Comparison of ENCODE assay signal across 8 cellular contexts in genomic region chr22:44684506-44685383, GRCh38. TPM values are rescaled to one million over a fixed set of nuclear protein-coding genes. Genes with fewer than 3 reads are reported as not detected.
A peak's percentile ranks its signal among the peaks of the same experiment; 100 is the strongest.
DNase-seq lines count a peak whose midpoint lies in the region; ATAC-seq and TF ChIP-seq lines count a peak whose summit lies in the region.

No MANE protein-coding gene starts in this region.

- DNase-seq in GF-D8 (lab: John Stamatoyannopoulos, UW) (peak; percentile 59), HCT116 (ENCODE audit: low read depth, low spot score) (peak; percentile 83), NCI-H1436 (lab: John Stamatoyannopoulos, UW) (peak; percentile 85), T-helper 2 cell (peak; percentile 57 to 87 (median 78)), amygdala (lab: John Stamatoyannopoulos, UW) (peak in 38 of 56 donors; percentile 4 to 72 (median 34)), right cardiac atrium (peak; percentile 86 to 91 (median 91)), gastrocnemius medialis (peak; percentile 44 to 64)

- H3K4me1 ChIP-seq in HCT116 (ENCODE audit: control insufficient read depth in 1 of 2, insufficient read depth in 2 of 2, low read length in 2 of 2) (peaks cover 27 to 32% of the 10 kb centered on the region in 2 experiments), right cardiac atrium (ENCODE audit: control insufficient read depth, insufficient read depth, low read length) (peaks cover 2% of the 10 kb centered on the region), gastrocnemius medialis (peaks cover 4 to 9% of the 10 kb centered on the region in 2 donors)

- H3K4me3 ChIP-seq in HCT116 (replicated peaks in 1 of 2; ENCODE audit: low read depth in 1 of 2, low read length in 2 of 2) (peak overlapping the region; percentile 22 to 31), right cardiac atrium (ENCODE audit: low read length) (no peak overlapping the region), gastrocnemius medialis (no peak overlapping the region)

- BruUV-seq in HCT116 (replicated peaks; lab: Mats Ljungman, UMichigan) = no TSS peak

- no peaks in the 10 kb centered on the region for H3K9me3 ChIP-seq in HCT116 (ENCODE audit: control insufficient read depth in 1 of 2, insufficient read depth in 1 of 2, low read depth in 1 of 2, low read length in 2 of 2)
- H3K9me3 ChIP-seq in right cardiac atrium (ENCODE audit: control insufficient read depth, low read length) = no peaks in the 10 kb centered on the region
- no peaks in the 10 kb centered on the region for H3K9me3 ChIP-seq in gastrocnemius medialis

- intact Hi-C loops in HCT116 (cut with micrococcal nuclease) (loop anchor here (5.0 kb wide), 1 partner anchor 403 kb away; no protein-coding TSS in a partner anchor), right cardiac atrium (cut with DNase I) (no loop called here), gastrocnemius medialis (cut with DNase I; ENCODE audit: low total_unique reads) (no loop called here)

- peak overlapping the region; percentile 34 for H2AFZ ChIP-seq in HCT116 (ENCODE audit: low read depth, low read length, poor library complexity, severe bottlenecking)

- in situ Hi-C loops in gastrocnemius medialis (cut with MboI; ENCODE audit: low sequenced_read_pairs in 4 of 4) = no loop called here

- H3K79me2 ChIP-seq in HCT116 (ENCODE audit: insufficient read depth, low read length) = no peaks in the 10 kb centered on the region

- POLR2A ChIA-PET in HCT116 (lab: Charles Lee) = interaction anchor here (1.2 kb wide), 1 partner anchor 8 kb away, joined by 5 read pairs; no protein-coding TSS in a partner anchor

- H3K27ac ChIP-seq in HCT116 (ENCODE audit: low read depth, low read length) = peak overlapping the region; percentile 3; the same call in 1 of the 2 replicates
- H3K27ac ChIP-seq in right cardiac atrium (ENCODE audit: low read length) = no peak overlapping the region
- no peak overlapping the region for H3K27ac ChIP-seq in gastrocnemius medialis

- TF ChIP-seq POLR2A in HCT116 (IDR thresholded peaks at IDR 0.05; ENCODE audit: borderline replicate concordance, extremely low read depth, insufficient read depth, insufficient read length) = no peak
- TF ChIP-seq POLR2A in gastrocnemius medialis (IDR thresholded peaks at IDR 0.05) = no peak

- H3K36me3 ChIP-seq in HCT116 (ENCODE audit: control insufficient read depth in 1 of 2, insufficient read depth in 2 of 2, low read length in 2 of 2) (no peaks in the 10 kb centered on the region), gastrocnemius medialis (no peaks in the 10 kb centered on the region)

- peak; percentile 58 for TF ChIP-seq RAD21 in HCT116 (IDR thresholded peaks at IDR 0.05; ENCODE audit: low read depth)

- RAD21 ChIA-PET in HCT116 (lab: Charles Lee; ENCODE audit: low non-redundant PET in 1 of 2, low total read pairs in 2 of 2, uncharacterized antibody in 2 of 2, unreplicated experiment in 2 of 2) = no interaction called here

- TF ChIP-seq CTCF in HCT116 (IDR thresholded peaks at IDR 0.05 in 2 of 3, conservative IDR thresholded peaks at IDR 0.05 in 1 of 3; ENCODE audit: borderline replicate concordance in 1 of 3, insufficient read depth in 1 of 3, low read depth in 2 of 3, low read length in 2 of 3) (peak; percentile 98 to 100 (median 99)), gastrocnemius medialis (IDR thresholded peaks at IDR 0.05 in 4 of 5, conservative IDR thresholded peaks at IDR 0.05 in 1 of 5) (peak; percentile 45 to 85 (median 74))

- H3K27me3 ChIP-seq in HCT116 (ENCODE audit: insufficient read depth, low read length) (no peaks in the 10 kb centered on the region), right cardiac atrium (ENCODE audit: control insufficient read depth, insufficient read depth) (no peaks in the 10 kb centered on the region), gastrocnemius medialis (no peaks in the 10 kb centered on the region)

- H4K20me1 ChIP-seq in HCT116 (ENCODE audit: insufficient read depth) = no peaks in the 10 kb centered on the region

- H3K4me2 ChIP-seq in HCT116 (ENCODE audit: low read length) = peak overlapping the region; percentile 67

- no peaks in the 10 kb centered on the region for H3K9me2 ChIP-seq in HCT116 (ENCODE audit: insufficient read depth)

- peak overlapping the region; percentile 41 for H3K9ac ChIP-seq in HCT116 (ENCODE audit: low read length)

- WGBS in right cardiac atrium = 26% methylated on average over 23 of the region's 23 CpGs

- CTCF ChIA-PET in HCT116 (lab: Charles Lee) = interaction anchor here (0.5 to 2.5 kb wide), 23 partner anchors 8 to 802 kb away, joined by 3 to 21 read pairs (median 3); partner anchors contain the start of gene PRR5

- ATAC-seq in HCT116 = peak; percentile 92
- ATAC-seq in right cardiac atrium = peak; percentile 88 to 92
- peak; percentile 84 to 87 for ATAC-seq in gastrocnemius medialis
- no peak for ATAC-seq in HG03045 (IDR thresholded peaks at IDR 0.05; ENCODE audit: unreplicated experiment)

TF ChIP-seq in HCT116, 20 proteins besides CTCF, POLR2A, EP300 and RAD21:
- TF ChIP-seq ZBTB33 (IDR thresholded peaks at IDR 0.05; ENCODE audit: extremely low read depth, insufficient replicate concordance, low read length) (no peak), CEBPB (IDR thresholded peaks at IDR 0.05; ENCODE audit: low read depth) (no peak), MAX (IDR thresholded peaks at IDR 0.05) (no peak; the same call in 1 of the 2 replicates), ATF3 (IDR thresholded peaks at IDR 0.05) (no peak), TCF7L2 (IDR thresholded peaks at IDR 0.05; ENCODE audit: borderline replicate concordance, extremely low read depth, insufficient read depth, insufficient read length) (no peak), ELF1 (IDR thresholded peaks at IDR 0.05; ENCODE audit: borderline replicate concordance, low read depth) (no peak), YY1 (IDR thresholded peaks at IDR 0.05; ENCODE audit: extremely low read depth, insufficient replicate concordance, low read depth, low read length) (no peak), EZH2phosphoT487 (IDR thresholded peaks at IDR 0.05; ENCODE audit: borderline replicate concordance) (no peak), POLR2AphosphoS5 (IDR thresholded peaks at IDR 0.05; ENCODE audit: low read depth, low read length) (no peak)

RNA-seq across cellular contexts. Expression of gene PRR5, which starts 17.3 kb away (rescaled TPM):
- total RNA-seq in HCT116 (2021; ENCODE audit: unreplicated experiment) (26.9 TPM), right cardiac atrium (10 to 100 TPM in 1 of 4 donors, 1 to 10 TPM in 3; 6.9 to 10.9 (median 9.5) TPM), gastrocnemius medialis (10 to 100 TPM in 1 of 4 donors, 1 to 10 TPM in 2, under 1 TPM in 1; 0.34 to 15.2 (median 1.3) TPM)
- 16.9 and 17.4 TPM in 2 replicates for polyA plus RNA-seq in HCT116 (2012)
- polyA plus RNA-seq in right cardiac atrium = 6.1 TPM

Comparison
In these comparisons a context has a peak if more than half of its experiments do, and no peak if none do; other contexts are left out.
1. DNase-seq: peak in every context shown above with its lines; median percentile 91 in right cardiac atrium; 85 in NCI-H1436; 83 in HCT116; 78 in T-helper 2 cell; 59 in GF-D8; 54 in gastrocnemius medialis; 34 in amygdala.
2. H3K4me3 ChIP-seq: peak in HCT116 (2 of 2); none in right cardiac atrium (single experiment) and gastrocnemius medialis (0 of 4).